ENCODE assay signal across 18 cellular contexts in genomic region chr12:24823808-24824515, GRCh38.
A peak's percentile ranks its signal among the peaks of the same experiment; 100 is the strongest.
DNase-seq lines count a peak whose midpoint lies in the region; ATAC-seq and TF ChIP-seq lines count a peak whose summit lies in the region.
"Had no signal": no experiment of that assay in that cellular context is flagged by ENCODE, and none has a peak within 500 bp of the region (broad histone marks: within the 10 kb centered on the region; RNA-seq: fewer than 3 reads in every experiment).

No MANE protein-coding gene starts in this region.

- H2BK120ac ChIP-seq in H9 (ENCODE audit: low read depth, low read length, poor library complexity, severe bottlenecking) = no peak overlapping the region

- H3T11ph ChIP-seq in H9 (ENCODE audit: low read length) = no peak overlapping the region

- POLR2A ChIA-PET in activated CD4-positive, alpha-beta memory T cell treated with anti-CD3 and anti-CD28 coated beads for 36 hours (lab: Charles Lee) = no interaction called here

- H4K20me1 ChIP-seq in H9 (ENCODE audit: control insufficient read depth, insufficient read depth, insufficient read length) = no peaks in the 10 kb centered on the region

- no peaks in the 10 kb centered on the region for H3K79me2 ChIP-seq in H9 (ENCODE audit: insufficient read depth, low read length)

- no peaks in the 10 kb centered on the region for H3K79me1 ChIP-seq in H9 (ENCODE audit: insufficient read depth, low read depth, low read length, poor library complexity, severe bottlenecking)

- H3K27me3 ChIP-seq in H9 (ENCODE audit: insufficient read depth, low read length) = no peaks in the 10 kb centered on the region
- H3K27me3 ChIP-seq in testis = no peaks in the 10 kb centered on the region
- H3K27me3 ChIP-seq: ovary had no signal

- CTCF ChIA-PET in activated CD4-positive, alpha-beta memory T cell treated with anti-CD3 and anti-CD28 coated beads for 36 hours (lab: Charles Lee) = interaction anchor here (0.8 kb wide), 1 partner anchor 14 kb away, joined by 3 read pairs; no protein-coding TSS in a partner anchor

- TF ChIP-seq POLR2A in testis (IDR thresholded peaks at IDR 0.05) = no peak

- H3K36me3 ChIP-seq in testis (ENCODE audit: low read depth, missing control alignments) = no peaks in the 10 kb centered on the region
- H3K36me3 ChIP-seq: ovary had no signal

- no peaks in the 10 kb centered on the region for H3K9me3 Mint-ChIP-seq in natural killer cell treated with Interleukin-12 subunit alpha and Interleukin-12 subunit beta and Interleukin-15 and Interleukin-18, amount 100 ng/mL, for 72 hours
- H3K9me3 Mint-ChIP-seq in natural killer cell (no peaks in the 10 kb centered on the region), H9 (no peaks in the 10 kb centered on the region)
- H3K9me3 Mint-ChIP-seq in activated CD4-positive, alpha-beta memory T cell treated with anti-CD3 and anti-CD28 coated beads for 36 hours = peaks cover 8% of the 10 kb centered on the region
- H3K9me3 Mint-ChIP-seq in stimulated activated naive B cell treated with anti-CD40 and anti-IgM and Interleukin-4, amounts not matched to agents 10 μg/mL and 1 μg/mL and 100 μg/mL, for 72 hours = peaks cover 5 to 8% of the 10 kb centered on the region in 2 donors
- H3K9me3 Mint-ChIP-seq: T-helper 2 cell treated with Interferon-gamma antibody and Interleukin-4, amounts not matched to agents 5 μg/mL and 100 μg/mL, for 36 hours had no signal

- H2AFZ ChIP-seq in H9 (ENCODE audit: low read length) = no peak overlapping the region

- intact Hi-C loops in natural killer cell (cut with micrococcal nuclease) = no loop called here
- intact Hi-C loops in activated CD4-positive, alpha-beta memory T cell treated with anti-CD3 and anti-CD28 coated beads for 36 hours (cut with micrococcal nuclease) = loop anchor here (5.0 kb wide), 2 partner anchors 222 to 228 kb away; a partner anchor contains a TSS
- intact Hi-C loops in testis (cut with DNase I; ENCODE audit: low total_unique reads) = no loop called here

- H4K5ac ChIP-seq in H9 (ENCODE audit: insufficient read length, low read depth, low read length) = no peak overlapping the region

- H3K36me3 Mint-ChIP-seq in natural killer cell treated with Interleukin-12 subunit alpha and Interleukin-12 subunit beta and Interleukin-15 and Interleukin-18, amount 100 ng/mL, for 72 hours = peaks cover 16% of the 10 kb centered on the region
- H3K36me3 Mint-ChIP-seq in natural killer cell = no peaks in the 10 kb centered on the region
- H3K36me3 Mint-ChIP-seq in H9 (ENCODE audit: insufficient read depth in 1 of 3, low read depth in 3 of 3) = peaks cover 38 to 80% (median 69%) of the 10 kb centered on the region in 3 experiments; a peak in 6 of 7 replicates
- H3K36me3 Mint-ChIP-seq in activated CD4-positive, alpha-beta memory T cell treated with anti-CD3 and anti-CD28 coated beads for 36 hours = peaks cover 10% of the 10 kb centered on the region
- peaks cover 10 to 30% of the 10 kb centered on the region in 2 donors for H3K36me3 Mint-ChIP-seq in stimulated activated naive B cell treated with anti-CD40 and anti-IgM and Interleukin-4, amounts not matched to agents 10 μg/mL and 1 μg/mL and 100 μg/mL, for 72 hours

- H4K8ac ChIP-seq in H9 (replicated peaks; ENCODE audit: insufficient read length, low read depth, low read length) = no peak overlapping the region

- H2AK5ac ChIP-seq in H9 (ENCODE audit: insufficient read length, low read length) = no peak overlapping the region

- H3K4me1 ChIP-seq in H9 (ENCODE audit: insufficient read depth, low read length) (no peaks in the 10 kb centered on the region), testis (no peaks in the 10 kb centered on the region)

- no peak overlapping the region for H2BK5ac ChIP-seq in H9 (ENCODE audit: insufficient read length, low read length)

- no peaks in the 10 kb centered on the region for H3K9me3 ChIP-seq in H9 (ENCODE audit: control insufficient read depth, low read depth, low read length)
- H3K9me3 ChIP-seq in testis = no peaks in the 10 kb centered on the region
- H3K9me3 ChIP-seq: ovary had no signal

- H3K27ac Mint-ChIP-seq in natural killer cell treated with Interleukin-12 subunit alpha and Interleukin-12 subunit beta and Interleukin-15 and Interleukin-18, amount 100 ng/mL, for 72 hours = peak overlapping the region in 1 of 2 donors; percentile 46
- no peak overlapping the region for H3K27ac Mint-ChIP-seq in natural killer cell
- peak overlapping the region in 2 of 3 experiments; percentile 23 to 50; a peak in 2 of 7 replicates for H3K27ac Mint-ChIP-seq in H9
- H3K27ac Mint-ChIP-seq in activated CD4-positive, alpha-beta memory T cell treated with anti-CD3 and anti-CD28 coated beads for 36 hours = peak overlapping the region; percentile 76
- H3K27ac Mint-ChIP-seq in stimulated activated naive B cell treated with anti-CD40 and anti-IgM and Interleukin-4, amounts not matched to agents 10 μg/mL and 1 μg/mL and 100 μg/mL, for 72 hours = peak overlapping the region; percentile 4
- H3K27ac Mint-ChIP-seq: T-helper 2 cell treated with Interferon-gamma antibody and Interleukin-4, amounts not matched to agents 5 μg/mL and 100 μg/mL, for 36 hours had no signal

- TF ChIP-seq CTCF in natural killer cell (IDR thresholded peaks at IDR 0.05) (no peak), H9 (conservative IDR thresholded peaks at IDR 0.05) (no peak), testis (IDR thresholded peaks at IDR 0.05) (no peak)

- no peak overlapping the region for H3K9ac ChIP-seq in H9 (ENCODE audit: extremely low read depth, insufficient read length, low read length)

- H4K91ac ChIP-seq in H9 (ENCODE audit: insufficient read length, low read depth, low read length) = no peak overlapping the region

- no peak overlapping the region for H3K56ac ChIP-seq in H9 (ENCODE audit: insufficient read length, low read depth, low read length)

- H3K4ac ChIP-seq in H9 (ENCODE audit: low read depth, low read length) = no peak overlapping the region

- DNase-seq in natural killer cell treated with Interleukin-12 subunit alpha and Interleukin-12 subunit beta and Interleukin-15 and Interleukin-18, amount 100 ng/mL, for 72 hours (ENCODE audit: low spot score) = no peak
- DNase-seq in natural killer cell (no peak), H9 (no peak), C1 segment of cervical spinal cord (lab: John Stamatoyannopoulos, UW) (no peak), testis (no peak)
- no peak for DNase-seq in activated CD4-positive, alpha-beta memory T cell treated with anti-CD3 and anti-CD28 coated beads for 36 hours
- no peak for DNase-seq in stimulated activated naive B cell treated with anti-CD40 and anti-IgM and Interleukin-4, amounts not matched to agents 10 μg/mL and 1 μg/mL and 100 μg/mL, for 72 hours
- DNase-seq in activated CD4-positive, CD25-positive, alpha-beta regulatory T cell treated with anti-CD3 and anti-CD28 coated beads, Interleukin-2, amount 50 U/mL, for 72 hours = no peak
- DNase-seq: activated CD4-positive, alpha-beta T cell treated with anti-CD3 and anti-CD28 coated beads for 4 hours; amniotic stem cell; caudate nucleus; effector CD4-positive, alpha-beta T cell; NCI-H2029; NCI-H510A treated with DMSO at 0.1 percent for 48 hours; ovary; stimulated activated CD4-positive, alpha-beta T cell treated with anti-CD3 and anti-CD28 coated beads, Interleukin-2, amount 100 ng/mL, for 48 hours had no signal

- H2BK12ac ChIP-seq in H9 (ENCODE audit: insufficient read length, low read depth, low read length) = no peak overlapping the region

- no peak overlapping the region for H3K23ac ChIP-seq in H9 (ENCODE audit: insufficient read length, low read depth, low read length)

- no CpG with 5 or more reads among the region's 5 CpGs for WGBS in H9 (ENCODE audit: extremely low coverage, insufficient read length, low lambda C conversion rate)
- WGBS in testis, 2 donors = 75 to 91% methylated on average over 5 of the region's 5 CpGs

- peaks cover 5 to 26% of the 10 kb centered on the region in 2 donors for H3K4me1 Mint-ChIP-seq in natural killer cell treated with Interleukin-12 subunit alpha and Interleukin-12 subunit beta and Interleukin-15 and Interleukin-18, amount 100 ng/mL, for 72 hours (ENCODE audit: low read depth in 2 of 2)
- H3K4me1 Mint-ChIP-seq in natural killer cell = no peaks in the 10 kb centered on the region
- H3K4me1 Mint-ChIP-seq in H9 = peaks cover 0 to 6% of the 10 kb centered on the region in 2 experiments; a peak in 2 of 4 replicates
- H3K4me1 Mint-ChIP-seq in activated CD4-positive, alpha-beta memory T cell treated with anti-CD3 and anti-CD28 coated beads for 36 hours (ENCODE audit: low read depth) = peaks cover 30% of the 10 kb centered on the region
- peaks cover 20 to 29% of the 10 kb centered on the region in 2 donors for H3K4me1 Mint-ChIP-seq in stimulated activated naive B cell treated with anti-CD40 and anti-IgM and Interleukin-4, amounts not matched to agents 10 μg/mL and 1 μg/mL and 100 μg/mL, for 72 hours

- H3K27ac ChIP-seq in H9 (ENCODE audit: insufficient read length, low read depth, low read length) = no peak overlapping the region
- no peak overlapping the region for H3K27ac ChIP-seq in testis
- H3K27ac ChIP-seq: ovary had no signal

- H3K14ac ChIP-seq in H9 (ENCODE audit: insufficient read depth, low read length) = no peak overlapping the region

- H3K23me2 ChIP-seq in H9 (ENCODE audit: insufficient read length, low read depth, low read length, poor library complexity, severe bottlenecking) = no peaks in the 10 kb centered on the region

- no peak overlapping the region for H2BK15ac ChIP-seq in H9 (ENCODE audit: low read depth, low read length)

- ATAC-seq in natural killer cell treated with Interleukin-12 subunit alpha and Interleukin-12 subunit beta and Interleukin-15 and Interleukin-18, amount 100 ng/mL, for 72 hours = no peak
- no peak for ATAC-seq in natural killer cell
- peak in 1 of 2 donors; percentile 43 for ATAC-seq in stimulated activated naive B cell treated with anti-CD40 and anti-IgM and Interleukin-4, amounts not matched to agents 10 μg/mL and 1 μg/mL and 100 μg/mL, for 72 hours (replicated peaks)
- ATAC-seq: HCT116 had no signal

- no peak overlapping the region for H3K4me3 ChIP-seq in testis
- H3K4me3 ChIP-seq: ovary had no signal

- no peaks in the 10 kb centered on the region for H3K27me3 Mint-ChIP-seq in natural killer cell treated with Interleukin-12 subunit alpha and Interleukin-12 subunit beta and Interleukin-15 and Interleukin-18, amount 100 ng/mL, for 72 hours
- H3K27me3 Mint-ChIP-seq in natural killer cell (ENCODE audit: low read depth in 2 of 2) (no peaks in the 10 kb centered on the region), H9 (ENCODE audit: low read depth) (no peaks in the 10 kb centered on the region)
- H3K27me3 Mint-ChIP-seq in activated CD4-positive, alpha-beta memory T cell treated with anti-CD3 and anti-CD28 coated beads for 36 hours = no peaks in the 10 kb centered on the region
- no peaks in the 10 kb centered on the region for H3K27me3 Mint-ChIP-seq in stimulated activated naive B cell treated with anti-CD40 and anti-IgM and Interleukin-4, amounts not matched to agents 10 μg/mL and 1 μg/mL and 100 μg/mL, for 72 hours

- H3K4me3 Mint-ChIP-seq in natural killer cell treated with Interleukin-12 subunit alpha and Interleukin-12 subunit beta and Interleukin-15 and Interleukin-18, amount 100 ng/mL, for 72 hours = peak overlapping the region; percentile 19
- no peak overlapping the region for H3K4me3 Mint-ChIP-seq in natural killer cell
- H3K4me3 Mint-ChIP-seq in H9 = no peak overlapping the region
- no peak overlapping the region for H3K4me3 Mint-ChIP-seq in activated CD4-positive, alpha-beta memory T cell treated with anti-CD3 and anti-CD28 coated beads for 36 hours
- H3K4me3 Mint-ChIP-seq in stimulated activated naive B cell treated with anti-CD40 and anti-IgM and Interleukin-4, amounts not matched to agents 10 μg/mL and 1 μg/mL and 100 μg/mL, for 72 hours = peak overlapping the region in 1 of 2 donors; percentile 44
- H3K4me3 Mint-ChIP-seq: T-helper 2 cell treated with Interferon-gamma antibody and Interleukin-4, amounts not matched to agents 5 μg/mL and 100 μg/mL, for 36 hours had no signal

- H2BK20ac ChIP-seq in H9 (ENCODE audit: low read depth, low read length, poor library complexity, severe bottlenecking) = no peak overlapping the region

- H3K18ac ChIP-seq in H9 (ENCODE audit: insufficient read length, low read depth, low read length) = no peak overlapping the region

- H3K4me2 ChIP-seq in H9 (ENCODE audit: insufficient read depth, insufficient read length, low read length) = no peak overlapping the region

Comparison
In these comparisons a context has a peak if more than half of its experiments do, and no peak if none do; other contexts are left out.
1. H3K27ac Mint-ChIP-seq: peak in H9 (2 of 3), activated CD4-positive, alpha-beta memory T cell treated with anti-CD3 and anti-CD28 coated beads for 36 hours (single experiment) and stimulated activated naive B cell treated with anti-CD40 and anti-IgM and Interleukin-4, amounts not matched to agents 10 μg/mL and 1 μg/mL and 100 μg/mL, for 72 hours (single experiment); none in natural killer cell (0 of 2).